In the genomic region with DNA sequence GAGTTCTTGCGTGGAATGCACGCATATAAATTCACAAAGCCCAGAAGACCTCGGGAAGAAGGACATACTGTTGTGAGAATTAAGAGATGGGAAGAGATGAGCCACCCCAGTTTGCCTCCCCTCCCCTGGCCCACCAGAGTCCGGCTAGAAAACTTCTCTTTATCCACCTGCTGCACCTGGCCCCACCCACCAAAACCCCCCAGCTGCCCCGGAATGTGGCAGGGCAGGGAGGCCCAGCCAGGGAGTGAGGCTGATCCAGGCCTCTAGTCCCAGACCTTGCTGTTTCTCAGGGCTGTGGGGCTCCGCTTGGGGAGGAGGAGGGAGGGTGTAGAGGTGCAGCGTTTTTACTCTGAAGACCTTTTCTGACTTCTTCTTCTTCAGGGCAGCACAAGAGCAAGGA, we compare ENCODE assay signal across 9 cellular contexts. TPM values are rescaled to one million over a fixed set of nuclear protein-coding genes. Genes with fewer than 3 reads are reported as not detected.
"Had no signal": no experiment of that assay in that cellular context is flagged by ENCODE, and none has a peak within 500 bp of the region (broad histone marks: within the 10 kb centered on the region; RNA-seq: fewer than 3 reads in every experiment).

No MANE protein-coding gene starts in this region.

RNA-seq across cellular contexts. Expression of a gene that starts 0.6 kb away (rescaled TPM):
- total RNA-seq: MCF 10A, NCI-H460, OCI-LY7, Right ventricle myocardium inferior, SK-MEL-5 had no signal

RNA-seq across cellular contexts. Expression of a gene that starts 13.9 kb away (rescaled TPM):
- total RNA-seq: PC-9 had no signal

RNA-seq across cellular contexts. Expression of a gene that starts 19.6 kb away (rescaled TPM):
- total RNA-seq: OCI-LY7, PC-9 had no signal

RNA-seq across cellular contexts. Expression of a gene that starts 24.7 kb away (rescaled TPM):
- total RNA-seq: LHCN-M2, MCF 10A, NCI-H460, OCI-LY7, PC-9, Right ventricle myocardium inferior, RPMI7951, SJCRH30, SK-MEL-5 had no signal
